ENCODE assay signal across 12 cellular contexts in genomic region chr1:225464851-225465792, GRCh38. TPM values are rescaled to one million over a fixed set of nuclear protein-coding genes. Genes with fewer than 3 reads are reported as not detected.
A peak's percentile ranks its signal among the peaks of the same experiment; 100 is the strongest.
DNase-seq lines count a peak whose midpoint lies in the region; ATAC-seq lines count a peak whose summit lies in the region.
"Had no signal": no experiment of that assay in that cellular context is flagged by ENCODE, and none has a peak within 500 bp of the region (broad histone marks: within the 10 kb centered on the region; RNA-seq: fewer than 3 reads in every experiment).

No MANE protein-coding gene starts in this region.

- no peaks in the 10 kb centered on the region for H3K9me3 Mint-ChIP-seq in activated T-helper 2 cell treated with anti-CD3 and anti-CD28 coated beads, Interferon-gamma antibody, Interleukin-2, Interleukin-4, amounts not matched to agents 10 μg/mL and 5 μg/mL and 100 μg/mL, durations not matched to agents 14 hours and 24 hours and 36 hours

- no peaks in the 10 kb centered on the region for H3K9me3 ChIP-seq in BLaER1 treated with 17β-estradiol and CSF1 and Interleukin-3, amounts not matched to agents 10 nM and 100 nM (replicated peaks in 1 of 11)
- H3K9me3 ChIP-seq in HUES48 (ENCODE audit: control insufficient read depth, insufficient read depth, low read length) (no peaks in the 10 kb centered on the region), mesodermal cell (ENCODE audit: control insufficient read depth, low read length) (no peaks in the 10 kb centered on the region)
- H3K9me3 ChIP-seq: left lung, MG63, vagina had no signal

- H3K27me3 ChIP-seq in BLaER1 treated with 17β-estradiol and CSF1 and Interleukin-3, amounts not matched to agents 10 nM and 100 nM = no peaks in the 10 kb centered on the region
- H3K27me3 ChIP-seq in HUES48 (ENCODE audit: control insufficient read depth, insufficient read depth, low read length) = no peaks in the 10 kb centered on the region
- H3K27me3 ChIP-seq: left lung, MG63, vagina had no signal

- ATAC-seq in HG02884 (IDR thresholded peaks at IDR 0.05; ENCODE audit: unreplicated experiment) = no peak
- ATAC-seq: left lung had no signal

- no peaks in the 10 kb centered on the region for H3K36me3 Mint-ChIP-seq in activated T-helper 2 cell treated with anti-CD3 and anti-CD28 coated beads, Interferon-gamma antibody, Interleukin-2, Interleukin-4, amounts not matched to agents 10 μg/mL and 5 μg/mL and 100 μg/mL, durations not matched to agents 14 hours and 24 hours and 36 hours (ENCODE audit: low read depth)

- H3K4me2 ChIP-seq in BLaER1 treated with 17β-estradiol and CSF1 and Interleukin-3, amounts not matched to agents 10 nM and 100 nM = peak overlapping the region; percentile 86 to 100 (median 97)

- no peak for DNase-seq in activated T-helper 2 cell treated with anti-CD3 and anti-CD28 coated beads, Interferon-gamma antibody, Interleukin-2, Interleukin-4, amounts not matched to agents 10 μg/mL and 5 μg/mL and 100 μg/mL, durations not matched to agents 14 hours and 24 hours and 36 hours (ENCODE audit: low spot score)
- DNase-seq in SK-N-DZ (ENCODE audit: low spot score) (no peak), Ammon's horn (ENCODE audit: low spot score) (no peak)
- DNase-seq in effector CD4-positive, alpha-beta T cell = no peak
- DNase-seq: DMS79, left lung, MG63 had no signal

- H3K27me3 Mint-ChIP-seq in activated T-helper 2 cell treated with anti-CD3 and anti-CD28 coated beads, Interferon-gamma antibody, Interleukin-2, Interleukin-4, amounts not matched to agents 10 μg/mL and 5 μg/mL and 100 μg/mL, durations not matched to agents 14 hours and 24 hours and 36 hours (ENCODE audit: low read depth) = no peaks in the 10 kb centered on the region

- H3K4me1 Mint-ChIP-seq in activated T-helper 2 cell treated with anti-CD3 and anti-CD28 coated beads, Interferon-gamma antibody, Interleukin-2, Interleukin-4, amounts not matched to agents 10 μg/mL and 5 μg/mL and 100 μg/mL, durations not matched to agents 14 hours and 24 hours and 36 hours (ENCODE audit: low read depth) = peaks cover 51% of the 10 kb centered on the region

- peak overlapping the region; percentile 26 for H3K4me3 Mint-ChIP-seq in activated T-helper 2 cell treated with anti-CD3 and anti-CD28 coated beads, Interferon-gamma antibody, Interleukin-2, Interleukin-4, amounts not matched to agents 10 μg/mL and 5 μg/mL and 100 μg/mL, durations not matched to agents 14 hours and 24 hours and 36 hours (ENCODE audit: low read depth)

- H3K27ac Mint-ChIP-seq in activated T-helper 2 cell treated with anti-CD3 and anti-CD28 coated beads, Interferon-gamma antibody, Interleukin-2, Interleukin-4, amounts not matched to agents 10 μg/mL and 5 μg/mL and 100 μg/mL, durations not matched to agents 14 hours and 24 hours and 36 hours = peak overlapping the region; percentile 78

- H3K4me1 ChIP-seq in BLaER1 treated with 17β-estradiol and CSF1 and Interleukin-3, amounts not matched to agents 10 nM and 100 nM = peaks cover 82 to 98% (median 93%) of the 10 kb centered on the region in 10 experiments
- peaks cover 19% of the 10 kb centered on the region for H3K4me1 ChIP-seq in HUES48 (ENCODE audit: control insufficient read depth, insufficient read depth, low read length)
- peaks cover 33% of the 10 kb centered on the region for H3K4me1 ChIP-seq in mesodermal cell (ENCODE audit: control insufficient read depth, insufficient read depth, low read length, poor library complexity, severe bottlenecking)

- intact Hi-C loops in activated T-helper 2 cell treated with anti-CD3 and anti-CD28 coated beads, Interferon-gamma antibody, Interleukin-2, Interleukin-4, amounts not matched to agents 10 μg/mL and 5 μg/mL and 100 μg/mL, durations not matched to agents 14 hours and 24 hours and 36 hours (cut with micrococcal nuclease) = loop anchor here (5.0 kb wide), 2 partner anchors 457 to 597 kb away; partner anchors contain the start of genes H3-3A and PYCR2

- H3K36me3 ChIP-seq in BLaER1 treated with 17β-estradiol and CSF1 and Interleukin-3, amounts not matched to agents 10 nM and 100 nM = no peaks in the 10 kb centered on the region
- no peaks in the 10 kb centered on the region for H3K36me3 ChIP-seq in HUES48 (ENCODE audit: control insufficient read depth, insufficient read depth, low read length)
- H3K36me3 ChIP-seq in mesodermal cell (ENCODE audit: control insufficient read depth, insufficient read depth, low read length) = no peaks in the 10 kb centered on the region
- H3K36me3 ChIP-seq: left lung, MG63, vagina had no signal

- H4K20me1 ChIP-seq in BLaER1 treated with 17β-estradiol and CSF1 and Interleukin-3, amounts not matched to agents 10 nM and 100 nM = no peaks in the 10 kb centered on the region

- H3K27ac ChIP-seq in BLaER1 treated with 17β-estradiol and CSF1 and Interleukin-3, amounts not matched to agents 10 nM and 100 nM = peak overlapping the region; percentile 74 to 99 (median 96)
- H3K27ac ChIP-seq in HUES48 (ENCODE audit: low read depth, low read length) (peak overlapping the region; percentile 53), mesodermal cell (ENCODE audit: low read depth, low read length, severe bottlenecking) (peak overlapping the region; percentile 29)
- H3K27ac ChIP-seq: left lung, vagina had no signal

- H3K4me3 ChIP-seq in BLaER1 treated with 17β-estradiol and CSF1 and Interleukin-3, amounts not matched to agents 10 nM and 100 nM = 0 out of 20 replicates have a peak overlapping the region, but pooled peaks of 1 of the 10 experiments have one; percentile 34
- H3K4me3 ChIP-seq in HUES48 (ENCODE audit: low read depth, low read length) = no peak overlapping the region
- no peak overlapping the region for H3K4me3 ChIP-seq in mesodermal cell (ENCODE audit: extremely low read depth, insufficient read depth, low read length, poor library complexity, severe bottlenecking)
- H3K4me3 ChIP-seq: left lung, MG63, vagina had no signal

- WGBS in mesodermal cell (ENCODE audit: insufficient coverage in 2 of 2), 2 experiments = 47 to 52% methylated on average over 10 to 13 of the region's 15 CpGs

- H3K9ac ChIP-seq in BLaER1 treated with 17β-estradiol and CSF1 and Interleukin-3, amounts not matched to agents 10 nM and 100 nM = peak overlapping the region; percentile 15 to 95 (median 63); a peak in 20 of 22 replicates
- no peak overlapping the region for H3K9ac ChIP-seq in HUES48 (ENCODE audit: low read depth, low read length)

RNA-seq across cellular contexts. Expression of gene LBR, which starts 37.3 kb away (rescaled TPM):
- total RNA-seq in activated T-helper 2 cell treated with anti-CD3 and anti-CD28 coated beads, Interferon-gamma antibody, Interleukin-2, Interleukin-4, amounts not matched to agents 10 μg/mL and 5 μg/mL and 100 μg/mL, durations not matched to agents 14 hours and 24 hours and 36 hours = 187 and 191 TPM in 2 replicates
- polyA plus RNA-seq in mesodermal cell (2013, experiment 1 of 2) = 57.1 TPM
- 69.2 TPM for polyA plus RNA-seq in mesodermal cell (2013, experiment 2 of 2)
- 126 and 130 TPM in 2 replicates for polyA plus RNA-seq in SK-N-DZ (2014; cell fraction: cytosol; rRNA removed)
- 78.0 and 98.0 TPM in 2 replicates for polyA plus RNA-seq in SK-N-DZ (2014; cell fraction: nucleus; rRNA removed)

Comparison
In these comparisons a context has a peak if more than half of its experiments do, and no peak if none do; other contexts are left out.
1. H3K27ac ChIP-seq: peak in every context shown above with its lines; median percentile 96 in BLaER1 treated with 17β-estradiol and CSF1 and Interleukin-3, amounts not matched to agents 10 nM and 100 nM; 53 in HUES48; 29 in mesodermal cell.